Comparison of ENCODE assay signal across 10 cellular contexts in genomic region chr9:131671150-131671549, GRCh38.
A peak's percentile ranks its signal among the peaks of the same experiment; 100 is the strongest.
DNase-seq lines count a peak whose midpoint lies in the region; ATAC-seq, FAIRE-seq and TF ChIP-seq lines count a peak whose summit lies in the region.
"Had no signal": no experiment of that assay in that cellular context is flagged by ENCODE, and none has a peak within 500 bp of the region (broad histone marks: within the 10 kb centered on the region; RNA-seq: fewer than 3 reads in every experiment).

No MANE protein-coding gene starts in this region.

- H3F3A ChIP-seq in MM.1S (ENCODE audit: insufficient read depth, low read length): peaks cover 5% of the 10 kb centered on the region

- no peaks in the 10 kb centered on the region for H3K9me3 Mint-ChIP-seq in CD8-positive, alpha-beta memory T cell

- TF ChIP-seq CTCF in OCI-LY3 (IDR thresholded peaks at IDR 0.05; ENCODE audit: low read depth, low read length) (no peak), H1 (IDR thresholded peaks at IDR 0.05; ENCODE audit: control extremely low read depth in 1 of 3, insufficient read depth in 1 of 3, low read depth in 1 of 3, low read length in 3 of 3) (peak in 1 of 3 experiments; percentile 19; a peak in 1 of 4 replicates), psoas muscle (IDR thresholded peaks at IDR 0.05) (no peak), lower leg skin (IDR thresholded peaks at IDR 0.05) (no peak), MM.1S (IDR thresholded peaks at IDR 0.05; ENCODE audit: low read length) (no peak)

- H3K4me1 ChIP-seq in CD8-positive, alpha-beta memory T cell (ENCODE audit: insufficient read depth, low read length): peaks cover 76% of the 10 kb centered on the region
- H3K4me1 ChIP-seq in OCI-LY3 (ENCODE audit: low read length) (peaks cover 97% of the 10 kb centered on the region), H1 (replicated peaks in 1 of 4; ENCODE audit: control insufficient read depth in 3 of 4, insufficient read depth in 4 of 4, low read length in 3 of 4) (peaks cover 16 to 39% (median 27%) of the 10 kb centered on the region in 4 experiments), psoas muscle (peaks cover 91% of the 10 kb centered on the region), MM.1S (ENCODE audit: low read length) (peaks cover 19% of the 10 kb centered on the region)
- H3K4me1 ChIP-seq: HAP-1 had no signal

- H3K56ac ChIP-seq in H1 (replicated peaks; ENCODE audit: insufficient read length, low read depth, low read length): no peak overlapping the region

- H3K4me2 ChIP-seq in OCI-LY3 (ENCODE audit: low read length): peak overlapping the region; percentile 51
- H3K4me2 ChIP-seq in H1 (ENCODE audit: insufficient read depth in 1 of 2, low read depth in 2 of 2, low read length in 2 of 2): peak overlapping the region in 1 of 2 experiments; percentile 4; a peak in 1 of 4 replicates
- H3K4me2 ChIP-seq in MM.1S (ENCODE audit: low read depth, low read length): no peak overlapping the region

- CTCF ChIA-PET in CD8-positive, alpha-beta memory T cell (lab: Charles Lee): no interaction called here
- CTCF ChIA-PET in H1 (lab: Charles Lee; ENCODE audit: partially characterized antibody): interaction anchor here (1.0 kb wide), 1 partner anchor 61 kb away, joined by 3 read pairs; no protein-coding TSS in a partner anchor

- H3K9ac ChIP-seq in OCI-LY3 (ENCODE audit: low read length) (no peak overlapping the region; the same call in 1 of the 2 replicates), H1 (replicated peaks in 1 of 4; ENCODE audit: extremely low read depth in 1 of 4, low read depth in 3 of 4, low read length in 3 of 4) (no peak overlapping the region), MM.1S (ENCODE audit: low read length) (no peak overlapping the region)

- peaks cover 90 to 100% (median 100%) of the 10 kb centered on the region in 3 donors for H3K4me1 Mint-ChIP-seq in CD8-positive, alpha-beta memory T cell

- no peak overlapping the region for H4K5ac ChIP-seq in H1 (ENCODE audit: insufficient read length, low read depth, low read length)

- H2BK20ac ChIP-seq in H1 (ENCODE audit: low read length): no peak overlapping the region

- POLR2A ChIA-PET in CD8-positive, alpha-beta memory T cell (lab: Charles Lee): no interaction called here
- POLR2A ChIA-PET in H1 (lab: Charles Lee; ENCODE audit: partially characterized antibody): no interaction called here

- H3K27ac Mint-ChIP-seq in CD8-positive, alpha-beta memory T cell: peak overlapping the region; percentile 95 to 100 (median 99)

- no peak; a peak in 1 of 4 replicates for TF ChIP-seq RAD21 in H1 (IDR thresholded peaks at IDR 0.05 in 1 of 2, conservative IDR thresholded peaks at IDR 0.05 in 1 of 2; ENCODE audit: low read depth in 2 of 2, low read length in 2 of 2)

- intact Hi-C loops in psoas muscle (cut with DNase I): loop anchor here in 1 of 2 donors (5.0 kb wide), 1 partner anchor 66 kb away; no protein-coding TSS in a partner anchor
- intact Hi-C loops in lower leg skin (cut with DNase I; ENCODE audit: low total_unique reads): no loop called here

- H3K14ac ChIP-seq in H1 (ENCODE audit: insufficient read length): no peak overlapping the region

- no peak for FAIRE-seq in H1 (lab: Jason Lieb, UNC)

- H3K9me2 ChIP-seq in MM.1S (replicated peaks; ENCODE audit: insufficient read depth, low read length): no peaks in the 10 kb centered on the region

- peaks cover 0 to 4% (median 0%) of the 10 kb centered on the region in 3 donors for H3K36me3 Mint-ChIP-seq in CD8-positive, alpha-beta memory T cell

- peak overlapping the region; percentile 28 for H3K4ac ChIP-seq in H1 (replicated peaks; ENCODE audit: insufficient read length, low read depth, low read length)

- peak overlapping the region in 6 of 7 donors; percentile 39 to 84 (median 66) for H3K4me3 Mint-ChIP-seq in CD8-positive, alpha-beta memory T cell

- TF ChIP-seq EP300 in H1 (IDR thresholded peaks at IDR 0.05; ENCODE audit: borderline replicate concordance in 1 of 2, low read depth in 2 of 2, low read length in 2 of 2): no peak

- no peaks in the 10 kb centered on the region for H3K36me3 ChIP-seq in CD8-positive, alpha-beta memory T cell (ENCODE audit: insufficient read depth, low read length)
- H3K36me3 ChIP-seq in OCI-LY3 (replicated peaks; ENCODE audit: low read depth, low read length) (peaks cover 58% of the 10 kb centered on the region), H1 (ENCODE audit: control insufficient read depth in 2 of 4, insufficient read depth in 4 of 4, low read length in 3 of 4) (no peaks in the 10 kb centered on the region; a peak in 1 of 8 replicates), psoas muscle (ENCODE audit: insufficient read depth in 1 of 2, low read depth in 1 of 2) (no peaks in the 10 kb centered on the region), MM.1S (replicated peaks; ENCODE audit: insufficient read depth, low read length) (no peaks in the 10 kb centered on the region)
- H3K36me3 ChIP-seq: HAP-1 had no signal

- no peaks in the 10 kb centered on the region for H3K9me3 ChIP-seq in CD8-positive, alpha-beta memory T cell (ENCODE audit: low read length)
- no peaks in the 10 kb centered on the region for H3K9me3 ChIP-seq in OCI-LY3 (ENCODE audit: insufficient read depth, low read length)
- H3K9me3 ChIP-seq in H1 (ENCODE audit: insufficient read depth in 2 of 2, low read depth in 1 of 2, low read length in 1 of 2): no peaks in the 10 kb centered on the region
- H3K9me3 ChIP-seq in psoas muscle: no peaks in the 10 kb centered on the region
- no peaks in the 10 kb centered on the region for H3K9me3 ChIP-seq in MM.1S (replicated peaks; ENCODE audit: insufficient read depth, low read length)
- H3K9me3 ChIP-seq: HAP-1 had no signal

- no peak for TF ChIP-seq POLR2A in H1 (IDR thresholded peaks at IDR 0.05; ENCODE audit: control extremely low read depth in 1 of 2, low read depth in 2 of 2, low read length in 2 of 2)
- TF ChIP-seq POLR2A in lower leg skin (IDR thresholded peaks at IDR 0.05): no peak

- peaks cover 100% of the 10 kb centered on the region for H3K79me2 ChIP-seq in OCI-LY3 (ENCODE audit: low read length)
- H3K79me2 ChIP-seq in H1 (ENCODE audit: control insufficient read depth in 1 of 2, insufficient read depth in 2 of 2, low read length in 2 of 2): peaks cover 0 to 62% of the 10 kb centered on the region in 2 experiments; a peak in 2 of 4 replicates
- H3K79me2 ChIP-seq in MM.1S (ENCODE audit: low read length): peaks cover 100% of the 10 kb centered on the region

- H3K23me2 ChIP-seq in H1 (ENCODE audit: low read depth, low read length): no peaks in the 10 kb centered on the region

- H4K20me1 ChIP-seq in OCI-LY3 (ENCODE audit: insufficient read depth, low read length) (peaks cover 99% of the 10 kb centered on the region), H1 (replicated peaks in 1 of 2; ENCODE audit: control insufficient read depth in 1 of 2, insufficient read depth in 2 of 2, low read length in 2 of 2) (peaks cover 0 to 4% of the 10 kb centered on the region in 2 experiments), MM.1S (ENCODE audit: insufficient read depth, low read length) (peaks cover 10% of the 10 kb centered on the region)

- H3K79me1 ChIP-seq in H1 (ENCODE audit: low read depth, low read length): peaks cover 2% of the 10 kb centered on the region; the same call in 1 of the 2 replicates

- peak overlapping the region; percentile 24; the same call in 1 of the 2 replicates for H3K18ac ChIP-seq in H1 (ENCODE audit: extremely low read depth, low read length)

- H2AK5ac ChIP-seq in H1 (ENCODE audit: low read depth, low read length): no peak overlapping the region

- no peak overlapping the region for H4K91ac ChIP-seq in H1 (replicated peaks; ENCODE audit: insufficient read length, low read length)

- ATAC-seq in psoas muscle: no peak

- H2BK15ac ChIP-seq in H1 (ENCODE audit: low read length): peak overlapping the region; percentile 49; the same call in 1 of the 2 replicates

- no peak overlapping the region for H3K4me3 ChIP-seq in CD8-positive, alpha-beta memory T cell (ENCODE audit: low read length)
- H3K4me3 ChIP-seq in OCI-LY3 (ENCODE audit: low read length) (no peak overlapping the region), H1 (ENCODE audit: extremely low read depth in 1 of 4, insufficient read depth in 2 of 4, low read depth in 3 of 4, low read length in 4 of 4) (no peak overlapping the region), psoas muscle (no peak overlapping the region), lower leg skin (ENCODE audit: low read depth, poor library complexity, severe bottlenecking) (no peak overlapping the region), MM.1S (ENCODE audit: low read length) (no peak overlapping the region)
- H3K4me3 ChIP-seq: HAP-1 had no signal

- no peaks in the 10 kb centered on the region for H3K27me3 Mint-ChIP-seq in CD8-positive, alpha-beta memory T cell

- no peak overlapping the region for H3K23ac ChIP-seq in H1 (ENCODE audit: insufficient read length)

- no peak overlapping the region for H4K8ac ChIP-seq in H1 (ENCODE audit: extremely low read depth, insufficient read depth, low read length)

- H2AFZ ChIP-seq in OCI-LY3 (ENCODE audit: low read depth, low read length): no peak overlapping the region
- no peak overlapping the region for H2AFZ ChIP-seq in H1 (ENCODE audit: low read length)
- no peak overlapping the region for H2AFZ ChIP-seq in MM.1S (ENCODE audit: low read length)

- H3K27me3 ChIP-seq in CD8-positive, alpha-beta memory T cell (ENCODE audit: insufficient read depth, low read length, poor library complexity, severe bottlenecking): no peaks in the 10 kb centered on the region
- no peaks in the 10 kb centered on the region for H3K27me3 ChIP-seq in OCI-LY3 (ENCODE audit: low read depth, low read length)
- no peaks in the 10 kb centered on the region for H3K27me3 ChIP-seq in H1 (replicated peaks in 1 of 4; ENCODE audit: control insufficient read depth in 3 of 4, extremely low read depth in 1 of 4, insufficient read depth in 3 of 4, low read length in 3 of 4)
- no peaks in the 10 kb centered on the region for H3K27me3 ChIP-seq in psoas muscle (ENCODE audit: insufficient read depth in 3 of 3, low read length in 2 of 3)
- no peaks in the 10 kb centered on the region for H3K27me3 ChIP-seq in MM.1S (replicated peaks; ENCODE audit: insufficient read depth, low read length)

- no peak overlapping the region for H3K27ac ChIP-seq in CD8-positive, alpha-beta memory T cell (ENCODE audit: low read depth, low read length)
- peak overlapping the region; percentile 74 for H3K27ac ChIP-seq in OCI-LY3 (ENCODE audit: low read length)
- no peak overlapping the region for H3K27ac ChIP-seq in H1 (ENCODE audit: low read depth, low read length)
- peak overlapping the region; percentile 64 for H3K27ac ChIP-seq in psoas muscle
- no peak overlapping the region for H3K27ac ChIP-seq in MM.1S (ENCODE audit: low read length)

- 79% methylated on average over 9 of the region's 9 CpGs; no CpG with 5 or more reads in 1 of the 2 experiments for WGBS in H1 (ENCODE audit: extremely low coverage in 1 of 2, insufficient coverage in 1 of 2, insufficient read length in 1 of 2, insufficient replicate concordance in 2 of 2, low coverage in 1 of 2, low lambda C conversion rate in 2 of 2, missing lambda C conversion rate in 1 of 2), 2 experiments
- WGBS in psoas muscle, 3 donors: 77 to 83% (median 79%) methylated on average over 9 of the region's 9 CpGs
- 83 to 87% methylated on average over 9 of the region's 9 CpGs for WGBS in lower leg skin, 2 donors

- H2BK5ac ChIP-seq in H1 (ENCODE audit: low read depth, low read length): 0 out of 2 replicates have a peak overlapping the region, but pooled peaks have one; percentile 49

- DNase-seq in CD8-positive, alpha-beta memory T cell: no peak
- no peak for DNase-seq in H1 (ENCODE audit: low read depth in 1 of 2, low spot score in 2 of 2)
- no peak for DNase-seq in psoas muscle
- no peak for DNase-seq in SW 1271 (lab: John Stamatoyannopoulos, UW)
- DNase-seq in lower leg skin (ENCODE audit: low spot score in 2 of 2): no peak
- DNase-seq in NCI-H2081 (lab: John Stamatoyannopoulos, UW): no peak
- no peak for DNase-seq in MM.1S
- DNase-seq: NCI-H1048 had no signal

- H2BK120ac ChIP-seq in H1 (replicated peaks; ENCODE audit: low read depth, low read length): no peak overlapping the region

- H2BK12ac ChIP-seq in H1 (ENCODE audit: low read depth, low read length): no peak overlapping the region; the same call in 1 of the 2 replicates

Comparison
In these comparisons a context has a peak if more than half of its experiments do, and no peak if none do; other contexts are left out.
1. H3K27ac ChIP-seq: peak in OCI-LY3 (single experiment) and psoas muscle (single experiment); none in CD8-positive, alpha-beta memory T cell (single experiment), H1 (single experiment) and MM.1S (single experiment).